Comparison of ENCODE assay signal across 7 cellular contexts in genomic region chr16:89320717-89321501, GRCh38.
DNase-seq lines count a peak whose midpoint lies in the region; TF ChIP-seq lines count a peak whose summit lies in the region.

No MANE protein-coding gene starts in this region.

- H3K4me3 ChIP-seq in H7 (ENCODE audit: insufficient read depth, low read depth, low read length) (no peak overlapping the region), OCI-LY1 (ENCODE audit: low read depth, low read length, poor library complexity, severe bottlenecking) (no peak overlapping the region), neural progenitor cell (no peak overlapping the region)

- H3K27ac ChIP-seq in OCI-LY1 (ENCODE audit: low read depth, low read length, poor library complexity, severe bottlenecking) (peak overlapping the region; percentile 24), epithelial cell of prostate (peak overlapping the region; percentile 74), neural progenitor cell (no peak overlapping the region)

- no peaks in the 10 kb centered on the region for H3K27me3 ChIP-seq in H7 (ENCODE audit: control insufficient read depth, insufficient read depth, low read length)
- H3K27me3 ChIP-seq in OCI-LY1 (ENCODE audit: insufficient read depth, low read length) = no peaks in the 10 kb centered on the region
- no peaks in the 10 kb centered on the region for H3K27me3 ChIP-seq in neural progenitor cell

- no peaks in the 10 kb centered on the region; the same call in 1 of the 2 replicates for H3K36me3 ChIP-seq in H7 (replicated peaks; ENCODE audit: control insufficient read depth, insufficient read depth, low read length)
- H3K36me3 ChIP-seq in OCI-LY1 (ENCODE audit: insufficient read depth, low read length) = peaks cover 4% of the 10 kb centered on the region; the same call in 1 of the 2 replicates
- H3K36me3 ChIP-seq in neural progenitor cell = no peaks in the 10 kb centered on the region

- no peak overlapping the region for H3K27ac Mint-ChIP-seq in neural progenitor cell

- H3K9ac ChIP-seq in OCI-LY1 (ENCODE audit: low read length) = no peak overlapping the region; the same call in 1 of the 2 replicates
- no peak overlapping the region for H3K9ac ChIP-seq in neural progenitor cell

- peaks cover 8% of the 10 kb centered on the region for H3K27me3 Mint-ChIP-seq in neural progenitor cell (ENCODE audit: insufficient read depth, low read depth)

- H3K9me2 ChIP-seq in OCI-LY1 (ENCODE audit: low read depth, low read length) = no peaks in the 10 kb centered on the region

- no peaks in the 10 kb centered on the region for H3K9me3 Mint-ChIP-seq in neural progenitor cell

- H2AFZ ChIP-seq in OCI-LY1 (ENCODE audit: low read length) (no peak overlapping the region), neural progenitor cell (replicated peaks) (no peak overlapping the region)

- H3F3A ChIP-seq in OCI-LY1 (ENCODE audit: insufficient read depth, low read length) = no peaks in the 10 kb centered on the region
- H3F3A ChIP-seq in neural progenitor cell (ENCODE audit: low read depth) = peaks cover 23% of the 10 kb centered on the region

- H3K9me3 ChIP-seq in OCI-LY1 (ENCODE audit: low read length) (no peaks in the 10 kb centered on the region), neural progenitor cell (ENCODE audit: low read depth) (no peaks in the 10 kb centered on the region)

- peak overlapping the region; percentile 38; the same call in 1 of the 2 replicates for H3K4me2 ChIP-seq in OCI-LY1 (ENCODE audit: low read length)
- peak overlapping the region; percentile 42 for H3K4me2 ChIP-seq in neural progenitor cell

- H3K36me3 Mint-ChIP-seq in neural progenitor cell = peaks cover 5% of the 10 kb centered on the region

- H4K20me1 ChIP-seq in OCI-LY1 (ENCODE audit: insufficient read depth, low read length) = no peaks in the 10 kb centered on the region
- H4K20me1 ChIP-seq in neural progenitor cell (ENCODE audit: low read depth) = peaks cover 100% of the 10 kb centered on the region

- peaks cover 72% of the 10 kb centered on the region for H3K4me1 Mint-ChIP-seq in neural progenitor cell

- TF ChIP-seq CTCF in OCI-LY1 (IDR thresholded peaks at IDR 0.05; ENCODE audit: low read length) (no peak), neural progenitor cell (IDR thresholded peaks at IDR 0.05) (no peak)

- H3K4me3 Mint-ChIP-seq in neural progenitor cell = no peak overlapping the region

- DNase-seq in H7 (peak; percentile 97), epithelial cell of prostate (ENCODE audit: low read depth, low spot score) (no peak), neural progenitor cell (ENCODE audit: low spot score) (peak; percentile 67), GM19238 (ENCODE audit: insufficient read length, low spot score) (no peak), HCEC 1CT (no peak)
- DNase-seq in stimulated activated naive CD4-positive, alpha-beta T cell (lab: John Stamatoyannopoulos, UW) = no peak

- H3K4me1 ChIP-seq in OCI-LY1 (ENCODE audit: insufficient read depth, low read length, severe bottlenecking) (peaks cover 66% of the 10 kb centered on the region), neural progenitor cell (peaks cover 39% of the 10 kb centered on the region)

- H3K79me2 ChIP-seq in OCI-LY1 (ENCODE audit: insufficient read depth, low read length) (peaks cover 40% of the 10 kb centered on the region), neural progenitor cell (ENCODE audit: low read depth) (peaks cover 98% of the 10 kb centered on the region)

Comparison
In these comparisons a context has a peak if more than half of its experiments do, and no peak if none do; other contexts are left out.
1. DNase-seq: peak in H7 (single experiment) and neural progenitor cell (single experiment); none in epithelial cell of prostate (single experiment), GM19238 (single experiment), HCEC 1CT (single experiment) and stimulated activated naive CD4-positive, alpha-beta T cell (0 of 6).